ENCODE assay signal across 8 cellular contexts in genomic region chr13:30158774-30159445, GRCh38.
DNase-seq lines count a peak whose midpoint lies in the region; ATAC-seq, FAIRE-seq and TF ChIP-seq lines count a peak whose summit lies in the region.

No MANE protein-coding gene starts in this region.

- intact Hi-C loops in activated CD4-positive, alpha-beta memory T cell treated with anti-CD3 and anti-CD28 coated beads for 36 hours (cut with micrococcal nuclease): loop anchor here (1.0 to 2.0 kb wide), 3 partner anchors 13 to 27 kb away; no protein-coding TSS in a partner anchor

- TF ChIP-seq POLR2A in GM12892 (IDR thresholded peaks at IDR 0.05; ENCODE audit: low read depth, low read length) (no peak), GM18505 (IDR thresholded peaks at IDR 0.05; ENCODE audit: borderline replicate concordance, extremely low read depth, insufficient read depth, insufficient read length) (no peak)

- H3K27ac Mint-ChIP-seq in activated CD4-positive, alpha-beta memory T cell treated with anti-CD3 and anti-CD28 coated beads for 36 hours: peak overlapping the region; percentile 80

- no peak for TF ChIP-seq CTCF in GM20000 (IDR thresholded peaks at IDR 0.05; ENCODE audit: extremely low read depth, missing control alignments)

- peaks cover 44% of the 10 kb centered on the region for H3K4me1 Mint-ChIP-seq in activated CD4-positive, alpha-beta memory T cell treated with anti-CD3 and anti-CD28 coated beads for 36 hours (ENCODE audit: low read depth)

- POLR2A ChIA-PET in activated CD4-positive, alpha-beta memory T cell treated with anti-CD3 and anti-CD28 coated beads for 36 hours (lab: Charles Lee): interaction anchor here (1.3 to 2.2 kb wide), 3 partner anchors 13 to 26 kb away, joined by 6 to 11 read pairs (median 6); no protein-coding TSS in a partner anchor

- FAIRE-seq in GM12892 (lab: Jason Lieb, UNC): peak; percentile 83

- H3K36me3 Mint-ChIP-seq in activated CD4-positive, alpha-beta memory T cell treated with anti-CD3 and anti-CD28 coated beads for 36 hours: no peaks in the 10 kb centered on the region

- DNase-seq in AG08395 (ENCODE audit: low spot score) (peak; percentile 92), GM12892 (ENCODE audit: insufficient read length) (no peak), kidney glomerular epithelial cell (lab: John Stamatoyannopoulos, UW) (peak; percentile 35), GM20000 (ENCODE audit: low spot score) (no peak)
- peak; percentile 45 for DNase-seq in activated CD4-positive, alpha-beta memory T cell treated with anti-CD3 and anti-CD28 coated beads for 36 hours

- no peaks in the 10 kb centered on the region for H3K27me3 Mint-ChIP-seq in activated CD4-positive, alpha-beta memory T cell treated with anti-CD3 and anti-CD28 coated beads for 36 hours

- H3K4me3 Mint-ChIP-seq in activated CD4-positive, alpha-beta memory T cell treated with anti-CD3 and anti-CD28 coated beads for 36 hours: no peak overlapping the region

- ATAC-seq in GM18505 (IDR thresholded peaks at IDR 0.05; ENCODE audit: unreplicated experiment) (no peak), HG02840 (IDR thresholded peaks at IDR 0.05; ENCODE audit: low FRiP score, unreplicated experiment) (no peak), HG03378 (IDR thresholded peaks at IDR 0.05; ENCODE audit: unreplicated experiment) (no peak)

- H3K9me3 Mint-ChIP-seq in activated CD4-positive, alpha-beta memory T cell treated with anti-CD3 and anti-CD28 coated beads for 36 hours: no peaks in the 10 kb centered on the region

- CTCF ChIA-PET in activated CD4-positive, alpha-beta memory T cell treated with anti-CD3 and anti-CD28 coated beads for 36 hours (lab: Charles Lee): interaction anchor here (0.8 to 9.2 kb wide), 9 partner anchors 13 to 581 kb away, joined by 3 to 270 read pairs (median 4); no protein-coding TSS in a partner anchor

Comparison
In these comparisons a context has a peak if more than half of its experiments do, and no peak if none do; other contexts are left out.
1. DNase-seq: peak in AG08395 (single experiment), activated CD4-positive, alpha-beta memory T cell treated with anti-CD3 and anti-CD28 coated beads for 36 hours (single experiment) and kidney glomerular epithelial cell (single experiment); none in GM12892 (single experiment) and GM20000 (single experiment).